Comparison of ENCODE assay signal across 8 cellular contexts in the genomic region with DNA sequence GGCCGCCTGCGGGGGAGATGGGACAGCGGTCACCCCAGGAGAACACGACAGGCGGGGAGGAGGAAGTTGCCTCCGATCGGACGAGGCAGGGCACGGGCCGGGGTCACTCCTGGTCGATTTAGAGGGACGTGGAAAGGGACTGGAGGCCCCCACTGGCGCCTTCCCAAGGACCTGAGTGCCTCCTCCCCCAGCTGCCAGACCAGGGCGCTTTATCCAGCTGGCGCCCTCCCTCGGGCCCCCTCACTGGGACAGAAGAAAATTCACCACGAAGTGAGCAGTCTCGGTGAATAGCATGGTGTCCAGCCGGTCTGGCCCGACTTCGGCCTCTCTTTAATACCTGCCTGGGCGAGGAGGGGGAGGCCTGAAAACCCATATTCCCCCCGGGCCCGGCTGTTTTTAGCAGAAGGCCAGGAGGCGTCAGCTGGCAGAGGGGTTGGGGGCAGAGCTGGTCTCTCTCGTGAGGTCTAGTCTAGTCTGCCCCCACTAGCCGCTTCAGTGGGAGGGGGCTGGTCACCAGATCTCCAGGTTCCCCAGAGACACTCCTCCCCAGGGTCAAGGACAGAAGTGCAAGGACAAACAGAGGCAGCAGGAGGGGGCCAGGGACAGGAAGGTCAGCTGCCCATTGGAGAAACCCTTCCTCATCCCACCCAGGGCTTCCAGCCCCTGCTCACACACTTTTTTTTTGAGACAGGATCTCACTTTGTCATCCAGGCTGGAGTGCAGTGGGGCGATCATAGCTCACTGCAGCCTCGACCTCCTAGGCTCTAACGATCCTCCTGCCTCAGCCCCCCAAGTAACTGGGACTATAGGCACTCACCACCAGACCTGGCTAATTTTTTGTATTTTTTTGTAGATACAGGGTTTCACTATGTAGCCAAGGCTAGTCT. TPM values are rescaled to one million over a fixed set of nuclear protein-coding genes. Genes with fewer than 3 reads are reported as not detected.
DNase-seq lines count a peak whose midpoint lies in the region; ATAC-seq, FAIRE-seq and TF ChIP-seq lines count a peak whose summit lies in the region.

No MANE protein-coding gene starts in this region.

- peaks cover 31% of the 10 kb centered on the region for H3K4me1 Mint-ChIP-seq in activated naive CD4-positive, alpha-beta T cell treated with anti-CD3 and anti-CD28 coated beads for 36 hours (ENCODE audit: low read depth)
- H3K4me1 Mint-ChIP-seq in stimulated activated naive CD8-positive, alpha-beta T cell treated with anti-CD3 and anti-CD28 coated beads, Interleukin-15, amount 100 ng/mL, for 72 hours: peaks cover 48% of the 10 kb centered on the region

- H3K4me3 ChIP-seq in NB4 (ENCODE audit: low read depth, low read length): peak overlapping the region; percentile 44
- H3K4me3 ChIP-seq in bronchial epithelial cell (ENCODE audit: low read depth, low read length): peak overlapping the region; percentile 54

- no peak for TF ChIP-seq POLR2A in NB4 (IDR thresholded peaks at IDR 0.05; ENCODE audit: extremely low read depth, insufficient read length)

- TF ChIP-seq CTCF in NB4 (IDR thresholded peaks at IDR 0.05; ENCODE audit: low read depth, low read length) (no peak), bronchial epithelial cell (IDR thresholded peaks at IDR 0.05; ENCODE audit: insufficient read depth, low read length, severe bottlenecking) (no peak)

- peak; percentile 30 for ATAC-seq in left colon
- no peak for ATAC-seq in stimulated activated naive CD8-positive, alpha-beta T cell treated with anti-CD3 and anti-CD28 coated beads, Interleukin-15, amount 100 ng/mL, for 72 hours
- ATAC-seq in GM21515 (IDR thresholded peaks at IDR 0.05; ENCODE audit: unreplicated experiment): no peak

- FAIRE-seq in bronchial epithelial cell (lab: Jason Lieb, UNC): no peak

- H3K9me3 Mint-ChIP-seq in activated naive CD4-positive, alpha-beta T cell treated with anti-CD3 and anti-CD28 coated beads for 36 hours: peaks cover 2% of the 10 kb centered on the region
- H3K9me3 Mint-ChIP-seq in stimulated activated naive CD8-positive, alpha-beta T cell treated with anti-CD3 and anti-CD28 coated beads, Interleukin-15, amount 100 ng/mL, for 72 hours: no peaks in the 10 kb centered on the region

- peak overlapping the region; percentile 83 for H3K4me3 Mint-ChIP-seq in activated naive CD4-positive, alpha-beta T cell treated with anti-CD3 and anti-CD28 coated beads for 36 hours
- H3K4me3 Mint-ChIP-seq in stimulated activated naive CD8-positive, alpha-beta T cell treated with anti-CD3 and anti-CD28 coated beads, Interleukin-15, amount 100 ng/mL, for 72 hours: peak overlapping the region; percentile 76 to 86

- intact Hi-C loops in activated naive CD4-positive, alpha-beta T cell treated with anti-CD3 and anti-CD28 coated beads for 36 hours (cut with micrococcal nuclease): loop anchor here (1.0 to 5.0 kb wide), 4 partner anchors 13 to 279 kb away; partner anchors contain the start of genes BSDC1, EIF3I, TMEM234 and TMEM39B
- intact Hi-C loops in left colon (cut with DNase I, micrococcal nuclease): no loop called here

- no peak for DNase-seq in activated naive CD4-positive, alpha-beta T cell treated with anti-CD3 and anti-CD28 coated beads for 36 hours
- no peak for DNase-seq in activated naive CD4-positive, alpha-beta T cell (lab: John Stamatoyannopoulos, UW)
- DNase-seq in NB4 (ENCODE audit: low read depth) (peak; percentile 52), bronchial epithelial cell (ENCODE audit: low read depth) (no peak), left colon (peak; percentile 57 to 68)
- DNase-seq in stimulated activated naive CD8-positive, alpha-beta T cell treated with anti-CD3 and anti-CD28 coated beads, Interleukin-15, amount 100 ng/mL, for 72 hours: no peak
- DNase-seq in stimulated activated naive CD4-positive, alpha-beta T cell treated with Interleukin-2 at 50 U/mL for 16 hours (lab: John Stamatoyannopoulos, UW): no peak

- no peaks in the 10 kb centered on the region for H3K27me3 ChIP-seq in bronchial epithelial cell (ENCODE audit: control insufficient read depth, insufficient read depth, low read length)

- CTCF ChIA-PET in activated naive CD4-positive, alpha-beta T cell treated with anti-CD3 and anti-CD28 coated beads for 36 hours (lab: Charles Lee): interaction anchor here (0.7 to 1.3 kb wide), 3 partner anchors 15 to 104 kb away, joined by 3 to 4 read pairs (median 3); no protein-coding TSS in a partner anchor

- no peak overlapping the region for H3K27ac Mint-ChIP-seq in activated naive CD4-positive, alpha-beta T cell treated with anti-CD3 and anti-CD28 coated beads for 36 hours
- peak overlapping the region in 1 of 2 donors; percentile 35 for H3K27ac Mint-ChIP-seq in stimulated activated naive CD8-positive, alpha-beta T cell treated with anti-CD3 and anti-CD28 coated beads, Interleukin-15, amount 100 ng/mL, for 72 hours

- H3K36me3 ChIP-seq in bronchial epithelial cell (ENCODE audit: control insufficient read depth, insufficient read depth, low read length): no peaks in the 10 kb centered on the region

- no peaks in the 10 kb centered on the region for H3K27me3 Mint-ChIP-seq in activated naive CD4-positive, alpha-beta T cell treated with anti-CD3 and anti-CD28 coated beads for 36 hours (ENCODE audit: low read depth)
- H3K27me3 Mint-ChIP-seq in stimulated activated naive CD8-positive, alpha-beta T cell treated with anti-CD3 and anti-CD28 coated beads, Interleukin-15, amount 100 ng/mL, for 72 hours: peaks cover 8% of the 10 kb centered on the region

- no peaks in the 10 kb centered on the region for H3K36me3 Mint-ChIP-seq in activated naive CD4-positive, alpha-beta T cell treated with anti-CD3 and anti-CD28 coated beads for 36 hours (ENCODE audit: low read depth)

RNA-seq across cellular contexts. Expression of gene FAM229A, which starts 10.2 kb away (rescaled TPM):
- 1 to 10 TPM; 2.1 to 3.4 TPM for total RNA-seq in activated naive CD4-positive, alpha-beta T cell treated with anti-CD3 and anti-CD28 coated beads for 36 hours
- 0.26 and 0.64 TPM in 2 replicates for total RNA-seq in bronchial epithelial cell
- total RNA-seq in left colon: 1 to 10 TPM; 7.9 to 8.9 TPM

RNA-seq across cellular contexts. Expression of gene TSSK3, which starts 10.2 kb away (rescaled TPM):
- 1 to 10 TPM in 1 of 2 experiments, under 1 TPM in 1; 0.84 to 1.9 TPM for total RNA-seq in activated naive CD4-positive, alpha-beta T cell treated with anti-CD3 and anti-CD28 coated beads for 36 hours
- 0.26 and 0.64 TPM in 2 replicates for total RNA-seq in bronchial epithelial cell
- total RNA-seq in left colon: 1 to 10 TPM; 1.2 to 1.9 TPM

RNA-seq across cellular contexts. Expression of gene MARCKSL1, which starts 16.1 kb away (rescaled TPM):
- 10 to 100 TPM; 14.4 to 15.9 TPM for total RNA-seq in activated naive CD4-positive, alpha-beta T cell treated with anti-CD3 and anti-CD28 coated beads for 36 hours
- total RNA-seq in bronchial epithelial cell (3.2 and 4.2 TPM in 2 replicates), left colon (100 to 1,000 TPM; 135 to 144 TPM)

RNA-seq across cellular contexts. Expression of gene BSDC1, which starts 42.1 kb away (rescaled TPM):
- total RNA-seq in activated naive CD4-positive, alpha-beta T cell treated with anti-CD3 and anti-CD28 coated beads for 36 hours: 10 to 100 TPM; 35.2 to 38.3 TPM
- 35.5 and 45.6 TPM in 2 replicates for total RNA-seq in bronchial epithelial cell
- total RNA-seq in left colon: 10 to 100 TPM; 73.0 to 87.9 TPM

Comparison
In these comparisons a context has a peak if more than half of its experiments do, and no peak if none do; other contexts are left out.
1. DNase-seq: peak in NB4 (single experiment) and left colon (2 of 2); none in activated naive CD4-positive, alpha-beta T cell treated with anti-CD3 and anti-CD28 coated beads for 36 hours (single experiment), activated naive CD4-positive, alpha-beta T cell (0 of 4), bronchial epithelial cell (single experiment), stimulated activated naive CD8-positive, alpha-beta T cell treated with anti-CD3 and anti-CD28 coated beads, Interleukin-15, amount 100 ng/mL, for 72 hours (0 of 2) and stimulated activated naive CD4-positive, alpha-beta T cell treated with Interleukin-2 at 50 U/mL for 16 hours (single experiment).
2. RNA of gene MARCKSL1, which starts 16.1 kb away (total RNA-seq): 135 to 144 TPM in left colon; 14.4 to 15.9 TPM in activated naive CD4-positive, alpha-beta T cell treated with anti-CD3 and anti-CD28 coated beads for 36 hours and 3.2 to 4.2 TPM in bronchial epithelial cell; every median in the first group is over 4 times any median in the second.